In the genomic region with DNA sequence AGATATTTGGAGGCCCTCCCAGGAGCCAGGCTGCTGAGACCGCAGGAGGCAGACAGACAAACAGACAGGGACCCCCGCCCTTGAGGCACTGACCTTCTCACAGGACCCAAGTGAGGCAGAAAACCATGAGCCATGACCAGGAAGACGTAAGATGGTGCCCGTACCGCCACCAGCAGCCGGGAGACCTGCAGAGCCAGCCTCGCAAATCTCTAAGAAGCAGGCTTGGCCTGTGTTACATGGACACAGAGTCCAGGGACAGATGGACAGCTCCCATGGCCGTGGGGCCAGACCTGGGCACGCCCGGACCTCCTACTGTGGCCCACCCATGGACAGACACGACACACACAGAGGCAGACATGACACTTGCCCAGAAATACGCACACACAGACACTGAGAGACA, we compare ENCODE assay signal across 27 cellular contexts. TPM values are rescaled to one million over a fixed set of nuclear protein-coding genes. Genes with fewer than 3 reads are reported as not detected.
"Had no signal": no experiment of that assay in that cellular context is flagged by ENCODE, and none has a peak within 500 bp of the region (broad histone marks: within the 10 kb centered on the region; RNA-seq: fewer than 3 reads in every experiment).

No MANE protein-coding gene starts in this region.

- ATAC-seq: activated CD4-positive, alpha-beta T cell treated with anti-CD3 and anti-CD28 coated beads for 36 hours; activated T-helper 17 cell treated with anti-CD3 and anti-CD28 coated beads, Interleukin-2, amount 50 U/mL, for 72 hours; gastroesophageal sphincter; mucosa of descending colon; stimulated activated naive B cell treated with anti-CD40 and anti-IgM and Interleukin-4, amounts not matched to agents 10 μg/mL and 1 μg/mL and 100 μg/mL, for 72 hours; T-helper 17 cell had no signal

- H3K27ac ChIP-seq: breast epithelium, gastroesophageal sphincter, testis had no signal

- H3K4me3 Mint-ChIP-seq: activated B cell treated with CpG ODN at 0.5 μM for 24 hours; activated CD4-positive, alpha-beta T cell treated with anti-CD3 and anti-CD28 coated beads for 36 hours; activated naive CD8-positive, alpha-beta T cell treated with anti-CD3 and anti-CD28 coated beads, Interleukin-2, amount 10 ng/mL, durations not matched to agents 7 days and 5 days; activated T-cell treated with anti-CD3 and anti-CD28 coated beads, Interleukin-2, amount 50 U/mL, for 24 hours; activated T-helper 17 cell treated with anti-CD3 and anti-CD28 coated beads, Interleukin-2, amount 50 U/mL, for 72 hours; central memory CD8-positive, alpha-beta T cell; endodermal cell; memory B cell; nephron progenitor cell; stimulated activated naive B cell treated with anti-CD40 and anti-IgM and Interleukin-4, amounts not matched to agents 10 μg/mL and 1 μg/mL and 100 μg/mL, for 72 hours; T-helper 17 cell had no signal

- H3K27me3 ChIP-seq: breast epithelium, gastroesophageal sphincter, testis had no signal

- H3K27ac Mint-ChIP-seq: activated B cell treated with CpG ODN at 0.5 μM for 24 hours; activated CD4-positive, alpha-beta T cell treated with anti-CD3 and anti-CD28 coated beads for 36 hours; activated naive CD8-positive, alpha-beta T cell treated with anti-CD3 and anti-CD28 coated beads, Interleukin-2, amount 10 ng/mL, durations not matched to agents 7 days and 5 days; activated T-cell treated with anti-CD3 and anti-CD28 coated beads, Interleukin-2, amount 50 U/mL, for 24 hours; activated T-helper 17 cell treated with anti-CD3 and anti-CD28 coated beads, Interleukin-2, amount 50 U/mL, for 72 hours; endodermal cell; memory B cell; nephron progenitor cell; stimulated activated naive B cell treated with anti-CD40 and anti-IgM and Interleukin-4, amounts not matched to agents 10 μg/mL and 1 μg/mL and 100 μg/mL, for 72 hours; T-helper 17 cell had no signal

- DNase-seq: activated B cell treated with CpG ODN at 0.5 μM for 24 hours; activated CD4-positive, alpha-beta T cell treated with anti-CD3 and anti-CD28 coated beads for 36 hours; activated CD4-positive, alpha-beta T cell treated with anti-CD3 and anti-CD28 coated beads, Interleukin-2, amount 50 U/mL, for 4 hours; activated naive CD4-positive, alpha-beta T cell treated with Interleukin-2 at 50 U/mL for 16 hours; activated naive CD8-positive, alpha-beta T cell treated with anti-CD3 and anti-CD28 coated beads, Interleukin-2, amount 10 ng/mL, durations not matched to agents 7 days and 5 days; activated T-cell treated with anti-CD3 and anti-CD28 coated beads, Interleukin-2, amount 50 U/mL, for 24 hours; amniotic stem cell; cortex of kidney; endodermal cell; hypothalamus; mucosa of descending colon; nephron progenitor cell; nucleus accumbens; posterior cingulate gyrus; stimulated activated CD4-positive, alpha-beta T cell treated with anti-CD3 and anti-CD28 coated beads, Interleukin-2, amount 100 ng/mL, for 48 hours; stimulated activated CD8-positive, alpha-beta memory T cell treated with anti-CD3 and anti-CD28 coated beads, Interleukin-4, amount 100 ng/mL, for 48 hours; stimulated activated naive B cell treated with anti-CD40 and anti-IgM and Interleukin-4, amounts not matched to agents 10 μg/mL and 1 μg/mL and 100 μg/mL, for 72 hours; SW 1271; T-helper 17 cell; testis; trophoblast cell had no signal

- H3K4me1 Mint-ChIP-seq: T-helper 17 cell had no signal

- H3K36me3 ChIP-seq: breast epithelium, gastroesophageal sphincter had no signal

- H3K9me3 ChIP-seq: breast epithelium, gastroesophageal sphincter, mucosa of descending colon, testis had no signal

- H3K4me3 ChIP-seq: breast epithelium, gastroesophageal sphincter, mucosa of descending colon, testis had no signal

- H3K27me3 Mint-ChIP-seq: activated B cell treated with CpG ODN at 0.5 μM for 24 hours; activated T-helper 17 cell treated with anti-CD3 and anti-CD28 coated beads, Interleukin-2, amount 50 U/mL, for 72 hours; central memory CD8-positive, alpha-beta T cell; memory B cell; T-helper 17 cell had no signal

- H3K36me3 Mint-ChIP-seq: activated naive CD8-positive, alpha-beta T cell treated with anti-CD3 and anti-CD28 coated beads, Interleukin-2, amount 10 ng/mL, durations not matched to agents 7 days and 5 days had no signal

- H3K9me3 Mint-ChIP-seq: activated naive CD8-positive, alpha-beta T cell treated with anti-CD3 and anti-CD28 coated beads, Interleukin-2, amount 10 ng/mL, durations not matched to agents 7 days and 5 days had no signal

RNA-seq across cellular contexts. Expression of a gene that starts 49.6 kb away (rescaled TPM):
- polyA plus RNA-seq: liver had no signal
